Comparison of ENCODE assay signal across 2 cellular contexts in genomic region chr7:152351168-152351567, GRCh38.
A peak's percentile ranks its signal among the peaks of the same experiment; 100 is the strongest.
TF ChIP-seq lines count a peak whose summit lies in the region.

No MANE protein-coding gene starts in this region.

TF ChIP-seq in HEK293, 187 proteins besides CTCF, POLR2A, EP300 and RAD21 (continued from another document and continues in another):
- no peak for TF ChIP-seq ZNF449 (tag by site-specific recombination; IDR thresholded peaks at IDR 0.05)
- no peak for TF ChIP-seq ZNF621 (tag by site-specific recombination; IDR thresholded peaks at IDR 0.05)
- TF ChIP-seq ZBTB21 (tag by site-specific recombination; IDR thresholded peaks at IDR 0.05): peak; percentile 76
- no peak for TF ChIP-seq ZNF248 (tag by site-specific recombination; IDR thresholded peaks at IDR 0.05)
- TF ChIP-seq ZSCAN18 (tag by site-specific recombination; IDR thresholded peaks at IDR 0.05): no peak
- peak; percentile 47; the same call in 1 of the 2 replicates for TF ChIP-seq ATF2 (tag by site-specific recombination; IDR thresholded peaks at IDR 0.05; ENCODE audit: low read depth)
- no peak for TF ChIP-seq ZNF518A (tag by site-specific recombination; conservative IDR thresholded peaks at IDR 0.05; ENCODE audit: low read depth)
- TF ChIP-seq ZNF777 (tag by site-specific recombination; IDR thresholded peaks at IDR 0.05; ENCODE audit: borderline replicate concordance): no peak
- TF ChIP-seq SP7 (tag by site-specific recombination; IDR thresholded peaks at IDR 0.05): no peak
- TF ChIP-seq ZNF488 (tag by site-specific recombination; IDR thresholded peaks at IDR 0.05): no peak
- no peak for TF ChIP-seq OVOL3 (tag by site-specific recombination; IDR thresholded peaks at IDR 0.05)
- no peak for TF ChIP-seq ZEB2 (tag by site-specific recombination; IDR thresholded peaks at IDR 0.05)
- no peak for TF ChIP-seq ZNF549 (tag by site-specific recombination; IDR thresholded peaks at IDR 0.05)
- no peak for TF ChIP-seq ZNF692 (tag by site-specific recombination; IDR thresholded peaks at IDR 0.05)

TF ChIP-seq in GM12878, 131 proteins besides CTCF, POLR2A, EP300 and RAD21 (continued from another document):
- no peak for TF ChIP-seq BCL3 (IDR thresholded peaks at IDR 0.05; ENCODE audit: borderline replicate concordance, insufficient read depth, low read depth, low read length, poor library complexity, severe bottlenecking)
- TF ChIP-seq SMARCA5 (IDR thresholded peaks at IDR 0.05): no peak
- TF ChIP-seq CREM (IDR thresholded peaks at IDR 0.05; ENCODE audit: low read depth): 0 out of 2 replicates have a peak, but pooled peaks have one; percentile 34
